In genomic region chr11:12598330-12599256, GRCh38 we compare ENCODE assay signal across 12 cellular contexts.
DNase-seq lines count a peak whose midpoint lies in the region; ATAC-seq lines count a peak whose summit lies in the region.
"Had no signal": no experiment of that assay in that cellular context is flagged by ENCODE, and none has a peak within 500 bp of the region (broad histone marks: within the 10 kb centered on the region; RNA-seq: fewer than 3 reads in every experiment).

No MANE protein-coding gene starts in this region.

- POLR2A ChIA-PET in activated CD4-positive, alpha-beta memory T cell treated with anti-CD3 and anti-CD28 coated beads, Interleukin-2, amount 10 ng/mL, durations not matched to agents 7 days and 5 days (lab: Charles Lee) = no interaction called here

- H2AFZ ChIP-seq in ACC112 (ENCODE audit: low read length, unreplicated experiment) = peak overlapping the region; percentile 27

- H3K27ac ChIP-seq in ACC112 (ENCODE audit: low read depth, low read length) = peak overlapping the region; percentile 22; the same call in 1 of the 2 replicates
- H3K27ac ChIP-seq: adrenal gland, C4-2B, transverse colon had no signal

- H3K4me3 Mint-ChIP-seq in T-helper 17 cell = no peak overlapping the region
- no peak overlapping the region for H3K4me3 Mint-ChIP-seq in activated CD4-positive, alpha-beta memory T cell treated with anti-CD3 and anti-CD28 coated beads, Interleukin-2, amount 10 ng/mL, durations not matched to agents 7 days and 5 days

- no peaks in the 10 kb centered on the region for H3K27me3 ChIP-seq in ACC112 (ENCODE audit: insufficient read depth, low read length)
- H3K27me3 ChIP-seq: adrenal gland, transverse colon had no signal

- H3K4me1 ChIP-seq in ACC112 (ENCODE audit: control insufficient read depth, insufficient read depth, low read length, unreplicated experiment) = peaks cover 15% of the 10 kb centered on the region

- H3K36me3 Mint-ChIP-seq in T-helper 17 cell (ENCODE audit: low read depth) = no peaks in the 10 kb centered on the region
- no peaks in the 10 kb centered on the region for H3K36me3 Mint-ChIP-seq in activated CD4-positive, alpha-beta memory T cell treated with anti-CD3 and anti-CD28 coated beads, Interleukin-2, amount 10 ng/mL, durations not matched to agents 7 days and 5 days (ENCODE audit: low read depth)

- no peaks in the 10 kb centered on the region for H3K79me2 ChIP-seq in ACC112 (ENCODE audit: control insufficient read depth, insufficient read depth, low read length, unreplicated experiment)

- H3K9me3 ChIP-seq in T-helper 17 cell (ENCODE audit: control insufficient read depth, low read length, poor library complexity, severe bottlenecking) = no peaks in the 10 kb centered on the region
- H3K9me3 ChIP-seq: adrenal gland, HAP-1, transverse colon had no signal

- peak; percentile 41 for DNase-seq in GM03348 (ENCODE audit: low spot score)
- no peak for DNase-seq in T-helper 17 cell
- peak; percentile 60 for DNase-seq in glomerular visceral epithelial cell (ENCODE audit: extremely low spot score)
- no peak for DNase-seq in NCI-H524 treated with DMSO at 0.1 percent for 48 hours (lab: John Stamatoyannopoulos, UW)
- no peak for DNase-seq in T-helper 9 cell
- no peak for DNase-seq in activated CD4-positive, alpha-beta memory T cell treated with anti-CD3 and anti-CD28 coated beads, Interleukin-2, amount 10 ng/mL, durations not matched to agents 7 days and 5 days

- no peak overlapping the region for H3K27ac Mint-ChIP-seq in T-helper 17 cell
- no peak overlapping the region for H3K27ac Mint-ChIP-seq in activated CD4-positive, alpha-beta memory T cell treated with anti-CD3 and anti-CD28 coated beads, Interleukin-2, amount 10 ng/mL, durations not matched to agents 7 days and 5 days

- no peaks in the 10 kb centered on the region for H3K9me3 Mint-ChIP-seq in activated CD4-positive, alpha-beta memory T cell treated with anti-CD3 and anti-CD28 coated beads, Interleukin-2, amount 10 ng/mL, durations not matched to agents 7 days and 5 days

- CTCF ChIA-PET in activated CD4-positive, alpha-beta memory T cell treated with anti-CD3 and anti-CD28 coated beads, Interleukin-2, amount 10 ng/mL, durations not matched to agents 7 days and 5 days (lab: Charles Lee) = interaction anchor here (1.1 to 3.4 kb wide), 8 partner anchors 8 to 294 kb away, joined by 3 to 42 read pairs (median 6); no protein-coding TSS in a partner anchor

- ATAC-seq in T-helper 17 cell (peak; percentile 59), HG02973 (IDR thresholded peaks at IDR 0.05; ENCODE audit: unreplicated experiment) (no peak)

- H3K36me3 ChIP-seq in ACC112 (ENCODE audit: insufficient read depth, low read length) = no peaks in the 10 kb centered on the region
- H3K36me3 ChIP-seq: adrenal gland, HAP-1, transverse colon had no signal

- H3K4me3 ChIP-seq in ACC112 (ENCODE audit: low read depth, low read length) = no peak overlapping the region
- H3K4me3 ChIP-seq: adrenal gland, HAP-1, transverse colon had no signal

- H3K27me3 Mint-ChIP-seq in T-helper 17 cell = peaks cover 33% of the 10 kb centered on the region
- H3K27me3 Mint-ChIP-seq in activated CD4-positive, alpha-beta memory T cell treated with anti-CD3 and anti-CD28 coated beads, Interleukin-2, amount 10 ng/mL, durations not matched to agents 7 days and 5 days = peaks cover 23% of the 10 kb centered on the region

- peaks cover 16% of the 10 kb centered on the region for H3K4me1 Mint-ChIP-seq in T-helper 17 cell
- peaks cover 11% of the 10 kb centered on the region for H3K4me1 Mint-ChIP-seq in activated CD4-positive, alpha-beta memory T cell treated with anti-CD3 and anti-CD28 coated beads, Interleukin-2, amount 10 ng/mL, durations not matched to agents 7 days and 5 days

Comparison
In these comparisons a context has a peak if more than half of its experiments do, and no peak if none do; other contexts are left out.
1. DNase-seq: peak in GM03348 (single experiment) and glomerular visceral epithelial cell (single experiment); none in T-helper 17 cell (0 of 3), NCI-H524 treated with DMSO at 0.1 percent for 48 hours (single experiment), T-helper 9 cell (single experiment) and activated CD4-positive, alpha-beta memory T cell treated with anti-CD3 and anti-CD28 coated beads, Interleukin-2, amount 10 ng/mL, durations not matched to agents 7 days and 5 days (single experiment).